19 cellular contexts compared by ENCODE assay signal in the genomic region with DNA sequence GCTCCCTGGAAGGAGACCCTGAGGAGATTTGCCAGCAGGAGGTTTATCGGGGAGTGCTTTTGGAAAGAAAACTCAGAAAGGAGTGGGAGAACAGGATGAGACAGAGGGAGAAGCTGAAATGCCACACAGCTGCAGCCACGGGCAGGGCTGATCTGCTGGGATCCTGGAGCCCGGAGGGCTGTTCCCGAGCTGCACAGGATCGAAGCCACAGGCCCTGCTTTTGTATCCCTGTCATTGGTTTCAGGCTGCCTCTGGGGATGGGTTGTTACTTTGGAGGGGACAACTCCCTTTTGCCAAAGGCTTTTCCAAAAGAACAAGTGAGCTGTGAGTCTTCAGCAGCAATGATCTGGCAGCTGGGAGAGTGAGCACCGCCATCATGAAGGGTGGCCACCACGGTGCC.
DNase-seq lines count a peak whose midpoint lies in the region; ATAC-seq and TF ChIP-seq lines count a peak whose summit lies in the region.
"Had no signal": no experiment of that assay in that cellular context is flagged by ENCODE, and none has a peak within 500 bp of the region (broad histone marks: within the 10 kb centered on the region; RNA-seq: fewer than 3 reads in every experiment).

No MANE protein-coding gene starts in this region.

- no peaks in the 10 kb centered on the region for H3K36me3 ChIP-seq in HAP-1 (replicated peaks)
- H3K36me3 ChIP-seq: BLaER1 treated with 17β-estradiol and CSF1 and Interleukin-3, amounts not matched to agents 10 nM and 100 nM; Peyer's patch had no signal

- 0 out of 2 replicates have a peak, but pooled peaks cover 3% of the 10 kb centered on the region for H3K9me3 ChIP-seq in HAP-1
- H3K9me3 ChIP-seq: Peyer's patch had no signal

- H3K27me3 ChIP-seq in HAP-1 (ENCODE audit: low read depth) = no peaks in the 10 kb centered on the region
- H3K27me3 ChIP-seq: BLaER1 treated with 17β-estradiol and CSF1 and Interleukin-3, amounts not matched to agents 10 nM and 100 nM; Peyer's patch had no signal

- peak; percentile 40 for DNase-seq in iPS-NIHi7 (ENCODE audit: extremely low spot score)
- DNase-seq in sciatic nerve (ENCODE audit: low spot score) = no peak
- DNase-seq in HAP-1 (ENCODE audit: low spot score in 2 of 2) = no peak
- no peak for DNase-seq in NCI-H2227 (lab: John Stamatoyannopoulos, UW; ENCODE audit: unreplicated experiment)
- DNase-seq: AML-193; CD4-positive, alpha-beta memory T cell; GDM1; NCI-H1048; NCI-H1694; NCI-H2029 treated with DMSO at 0.1 percent for 48 hours; NCI-H526 treated with DMSO at 0.1 percent for 48 hours; Peyer's patch; SHP77 treated with DMSO at 0.1 percent for 48 hours had no signal

- TF ChIP-seq CTCF in C4-2B (conservative IDR thresholded peaks at IDR 0.05) = no peak
- no peak for TF ChIP-seq CTCF in VCaP (conservative IDR thresholded peaks at IDR 0.05)

- intact Hi-C loops in sciatic nerve (cut with DNase I) = no loop called here

- in situ Hi-C loops in HAP-1 (cut with MboI; ENCODE audit: low sequenced_read_pairs) = no loop called here

- no peaks in the 10 kb centered on the region for H3K4me1 ChIP-seq in HAP-1

- peak; percentile 44 for ATAC-seq in sciatic nerve
- ATAC-seq in HG03520 (IDR thresholded peaks at IDR 0.05; ENCODE audit: unreplicated experiment) = no peak
- ATAC-seq: GM12878 had no signal

- H3K27ac ChIP-seq in C4-2B (peak overlapping the region; percentile 62; the same call in 1 of the 2 replicates), VCaP (peak overlapping the region; percentile 57)
- H3K27ac ChIP-seq: BLaER1 treated with 17β-estradiol and CSF1 and Interleukin-3, amounts not matched to agents 10 nM and 100 nM; HL-60; Peyer's patch had no signal

- no peak overlapping the region for H3K4me3 ChIP-seq in HAP-1
- H3K4me3 ChIP-seq: BLaER1 treated with 17β-estradiol and CSF1 and Interleukin-3, amounts not matched to agents 10 nM and 100 nM; GM12878; Peyer's patch had no signal
